In genomic region chr11:73200256-73200655, GRCh38 we compare ENCODE assay signal across 15 cellular contexts. TPM values are rescaled to one million over a fixed set of nuclear protein-coding genes. Genes with fewer than 3 reads are reported as not detected.
DNase-seq lines count a peak whose midpoint lies in the region; ATAC-seq and TF ChIP-seq lines count a peak whose summit lies in the region.
"Had no signal": no experiment of that assay in that cellular context is flagged by ENCODE, and none has a peak within 500 bp of the region (broad histone marks: within the 10 kb centered on the region; RNA-seq: fewer than 3 reads in every experiment).

No MANE protein-coding gene starts in this region.

- H3K36me3 Mint-ChIP-seq in stimulated activated memory B cell treated with anti-CD40 and anti-IgM and Interleukin-4, amounts not matched to agents 10 μg/mL and 1 μg/mL and 100 μg/mL, for 72 hours = no peaks in the 10 kb centered on the region

- H3K4ac ChIP-seq in neuronal stem cell (ENCODE audit: low read length) = no peak overlapping the region

- no peak overlapping the region for H2AK5ac ChIP-seq in neuronal stem cell (ENCODE audit: low read depth, low read length)

- no peak overlapping the region for H2BK12ac ChIP-seq in neuronal stem cell (ENCODE audit: low read length)

- H4K8ac ChIP-seq in neuronal stem cell (ENCODE audit: low read depth, low read length) = no peak overlapping the region

- TF ChIP-seq POLR2A in uterus (IDR thresholded peaks at IDR 0.05) = no peak

- H4K91ac ChIP-seq in neuronal stem cell (ENCODE audit: low read depth, low read length, poor library complexity) = no peak overlapping the region

- H3K4me2 ChIP-seq in neuronal stem cell (ENCODE audit: insufficient read depth, low read length, poor library complexity, severe bottlenecking) (no peak overlapping the region), GM23248 (ENCODE audit: unreplicated experiment) (no peak overlapping the region)

- H3K18ac ChIP-seq in neuronal stem cell (ENCODE audit: low read length) = peak overlapping the region; percentile 73

- H2BK120ac ChIP-seq in neuronal stem cell (ENCODE audit: low read depth, low read length) = no peak overlapping the region

- H3K9me3 ChIP-seq in neuronal stem cell (replicated peaks in 1 of 2; ENCODE audit: control insufficient read depth in 2 of 2, insufficient read depth in 1 of 2, low read depth in 1 of 2, low read length in 2 of 2) (no peaks in the 10 kb centered on the region), uterus (no peaks in the 10 kb centered on the region), GM23248 (ENCODE audit: low read depth) (no peaks in the 10 kb centered on the region)
- H3K9me3 ChIP-seq: Peyer's patch had no signal

- H4K20me1 ChIP-seq in GM23248 (ENCODE audit: insufficient read depth) = no peaks in the 10 kb centered on the region

- ATAC-seq in esophagus mucosa (peak; percentile 41), HG03439 (IDR thresholded peaks at IDR 0.05; ENCODE audit: unreplicated experiment) (no peak)
- ATAC-seq in stimulated activated memory B cell treated with anti-CD40 and anti-IgM and Interleukin-4, amounts not matched to agents 10 μg/mL and 1 μg/mL and 100 μg/mL, for 72 hours = no peak

- in situ Hi-C loops in GM23248 (cut with MboI) = no loop called here

- H3K9ac ChIP-seq in neuronal stem cell (ENCODE audit: low read depth, low read length, poor library complexity) = peak overlapping the region; percentile 31
- H3K9ac ChIP-seq in GM23248 = no peak overlapping the region

- no peaks in the 10 kb centered on the region for H3K9me2 ChIP-seq in GM23248 (ENCODE audit: insufficient read depth)

- no peak overlapping the region for H3K23ac ChIP-seq in neuronal stem cell (ENCODE audit: low read depth, low read length, poor library complexity)

- H3K79me1 ChIP-seq in neuronal stem cell (ENCODE audit: low read depth, low read length) = no peaks in the 10 kb centered on the region

- H3K9me3 Mint-ChIP-seq in stimulated activated memory B cell treated with anti-CD40 and anti-IgM and Interleukin-4, amounts not matched to agents 10 μg/mL and 1 μg/mL and 100 μg/mL, for 72 hours = no peaks in the 10 kb centered on the region

- H3K27ac Mint-ChIP-seq in stimulated activated memory B cell treated with anti-CD40 and anti-IgM and Interleukin-4, amounts not matched to agents 10 μg/mL and 1 μg/mL and 100 μg/mL, for 72 hours = no peak overlapping the region
- H3K27ac Mint-ChIP-seq: B cell had no signal

- H3K4me1 ChIP-seq in neuronal stem cell (ENCODE audit: control insufficient read depth in 2 of 2, insufficient read depth in 1 of 2, low read depth in 1 of 2, low read length in 2 of 2) = peaks cover 20 to 22% of the 10 kb centered on the region in 2 donors
- no peaks in the 10 kb centered on the region for H3K4me1 ChIP-seq in uterus
- H3K4me1 ChIP-seq in GM23248 (ENCODE audit: insufficient read depth) = no peaks in the 10 kb centered on the region

- H2BK5ac ChIP-seq in neuronal stem cell (ENCODE audit: low read length) = no peak overlapping the region

- H3K27me3 ChIP-seq in neuronal stem cell (ENCODE audit: control insufficient read depth in 3 of 3, insufficient read depth in 3 of 3, low read depth in 1 of 3, low read length in 3 of 3) = peaks cover 0 to 4% (median 0%) of the 10 kb centered on the region in 3 experiments
- no peaks in the 10 kb centered on the region for H3K27me3 ChIP-seq in uterus
- H3K27me3 ChIP-seq in GM23248 (replicated peaks; ENCODE audit: insufficient read depth) = no peaks in the 10 kb centered on the region
- H3K27me3 ChIP-seq: Peyer's patch had no signal

- no peaks in the 10 kb centered on the region for H3K36me3 ChIP-seq in neuronal stem cell (replicated peaks in 1 of 2; ENCODE audit: control insufficient read depth in 2 of 2, insufficient read depth in 2 of 2, low read length in 2 of 2)
- H3K36me3 ChIP-seq in uterus = no peaks in the 10 kb centered on the region
- no peaks in the 10 kb centered on the region for H3K36me3 ChIP-seq in GM23248 (ENCODE audit: low read depth)
- H3K36me3 ChIP-seq: Peyer's patch had no signal

- H3K4me3 ChIP-seq in neuronal stem cell (ENCODE audit: low read length in 2 of 2) (no peak overlapping the region), uterus (no peak overlapping the region), GM23248 (no peak overlapping the region)
- H3K4me3 ChIP-seq: Peyer's patch had no signal

- H3K27me3 Mint-ChIP-seq in stimulated activated memory B cell treated with anti-CD40 and anti-IgM and Interleukin-4, amounts not matched to agents 10 μg/mL and 1 μg/mL and 100 μg/mL, for 72 hours = peaks cover 4% of the 10 kb centered on the region

- no peaks in the 10 kb centered on the region for H3F3A ChIP-seq in GM23248 (ENCODE audit: insufficient read depth)

- no peak overlapping the region for H3K4me3 Mint-ChIP-seq in stimulated activated memory B cell treated with anti-CD40 and anti-IgM and Interleukin-4, amounts not matched to agents 10 μg/mL and 1 μg/mL and 100 μg/mL, for 72 hours
- H3K4me3 Mint-ChIP-seq: B cell had no signal

- H2AFZ ChIP-seq in neuronal stem cell (ENCODE audit: low read length) (peak overlapping the region; percentile 69), GM23248 (no peak overlapping the region)

- DNase-seq in ELF-1 (ENCODE audit: low read depth, low spot score) (peak; percentile 83), MV-4-11 (lab: John Stamatoyannopoulos, UW) (peak; percentile 41), neuronal stem cell (ENCODE audit: low spot score) (no peak), uterus (no peak), GM23248 (no peak)
- DNase-seq: activated CD4-positive, alpha-beta T cell treated with anti-CD3 and anti-CD28 coated beads for 48 hours; activated T-cell treated with anti-CD3 and anti-CD28 coated beads, Interleukin-2, amount 50 U/mL, for 48 hours; KBM-7; NCI-H524; T-helper 2 cell had no signal

- no peak overlapping the region for H2BK15ac ChIP-seq in neuronal stem cell (ENCODE audit: low read length)

- intact Hi-C loops in uterus (cut with DNase I; ENCODE audit: low total_unique reads) = no loop called here

- TF ChIP-seq CTCF in uterus (IDR thresholded peaks at IDR 0.05) = no peak

- no peaks in the 10 kb centered on the region for H3K4me1 Mint-ChIP-seq in stimulated activated memory B cell treated with anti-CD40 and anti-IgM and Interleukin-4, amounts not matched to agents 10 μg/mL and 1 μg/mL and 100 μg/mL, for 72 hours

- H3K79me2 ChIP-seq in GM23248 (ENCODE audit: insufficient read depth) = no peaks in the 10 kb centered on the region

- no peak overlapping the region for H3K14ac ChIP-seq in neuronal stem cell (ENCODE audit: low read length)

- H3K27ac ChIP-seq in neuronal stem cell (replicated peaks; ENCODE audit: low read length) = peak overlapping the region; percentile 36
- H3K27ac ChIP-seq in uterus = no peak overlapping the region
- no peak overlapping the region for H3K27ac ChIP-seq in GM23248
- H3K27ac ChIP-seq: Peyer's patch had no signal

RNA-seq across cellular contexts. Expression of gene P2RY2, which starts 17.8 kb away (rescaled TPM):
- 44.3 TPM for total RNA-seq in esophagus mucosa
- 1.2 TPM for polyA plus RNA-seq in neuronal stem cell (2013, experiment 1 of 2)
- 1.2 TPM for polyA plus RNA-seq in neuronal stem cell (2013, experiment 2 of 2)
- 1 to 10 TPM in 2 of 4 donors, under 1 TPM in 1, not detected in 1; 0.98 to 3.1 (median 2.8) TPM for total RNA-seq in uterus
- total RNA-seq in GM23248 (2014; rRNA removed; shearing (Covaris generic)) = not detected in 2 replicates
- polyA plus RNA-seq in GM23248 (2016; fragmentation: Nextera tagmentation; extraction: Ambion mirVana) = not detected in 2 replicates

RNA-seq across cellular contexts. Expression of gene FCHSD2, which starts 58.1 kb away (rescaled TPM):
- 7.3 TPM for total RNA-seq in esophagus mucosa
- polyA plus RNA-seq in neuronal stem cell (2013, experiment 1 of 2) = 21.2 TPM
- 22.1 TPM for polyA plus RNA-seq in neuronal stem cell (2013, experiment 2 of 2)
- total RNA-seq in uterus = 10 to 100 TPM; 13.6 to 73.9 (median 27.7) TPM
- 8.1 and 9.1 TPM in 2 replicates for total RNA-seq in GM23248 (2014; rRNA removed; shearing (Covaris generic))
- 17.6 and 19.8 TPM in 2 replicates for polyA plus RNA-seq in GM23248 (2016; fragmentation: Nextera tagmentation; extraction: Ambion mirVana)

Comparison
In these comparisons a context has a peak if more than half of its experiments do, and no peak if none do; other contexts are left out.
1. DNase-seq: peak in ELF-1 (single experiment) and MV-4-11 (single experiment); none in neuronal stem cell (single experiment), uterus (0 of 2) and GM23248 (single experiment).
2. RNA of gene P2RY2, which starts 17.8 kb away (total RNA-seq): 44.3 TPM in esophagus mucosa (single experiment); 0.98 to 3.1 TPM in uterus and not detected in GM23248; every median in the first group is over 10 times any median in the second.